In genomic region chr22:19766506-19767426, GRCh38 we compare ENCODE assay signal across 2 cellular contexts.
TF ChIP-seq lines count a peak whose summit lies in the region.

No MANE protein-coding gene starts in this region.

TF ChIP-seq in SK-N-SH, 30 proteins besides CTCF, POLR2A, EP300 and RAD21:
- TF ChIP-seq, protein P1, sequence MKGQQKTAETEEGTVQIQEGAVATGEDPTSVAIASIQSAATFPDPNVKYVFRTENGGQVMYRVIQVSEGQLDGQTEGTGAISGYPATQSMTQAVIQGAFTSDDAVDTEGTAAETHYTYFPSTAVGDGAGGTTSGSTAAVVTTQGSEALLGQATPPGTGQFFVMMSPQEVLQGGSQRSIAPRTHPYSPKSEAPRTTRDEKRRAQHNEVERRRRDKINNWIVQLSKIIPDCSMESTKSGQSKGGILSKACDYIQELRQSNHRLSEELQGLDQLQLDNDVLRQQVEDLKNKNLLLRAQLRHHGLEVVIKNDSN (IDR thresholded peaks at IDR 0.05; ENCODE audit: borderline replicate concordance, low read depth), result no peak
- no peak for TF ChIP-seq SIN3A (IDR thresholded peaks at IDR 0.05; ENCODE audit: borderline replicate concordance, low read depth, low read length)
- no peak for TF ChIP-seq MEF2A (IDR thresholded peaks at IDR 0.05; ENCODE audit: borderline replicate concordance, low read depth)
- no peak for TF ChIP-seq ZBTB33 (IDR thresholded peaks at IDR 0.05; ENCODE audit: borderline replicate concordance, low read depth)
- TF ChIP-seq GATA2 (CRISPR knock-in tag; IDR thresholded peaks at IDR 0.05), result no peak
- no peak for TF ChIP-seq SMC3 (IDR thresholded peaks at IDR 0.05; ENCODE audit: low read depth, low read length)
- TF ChIP-seq, protein P2, sequence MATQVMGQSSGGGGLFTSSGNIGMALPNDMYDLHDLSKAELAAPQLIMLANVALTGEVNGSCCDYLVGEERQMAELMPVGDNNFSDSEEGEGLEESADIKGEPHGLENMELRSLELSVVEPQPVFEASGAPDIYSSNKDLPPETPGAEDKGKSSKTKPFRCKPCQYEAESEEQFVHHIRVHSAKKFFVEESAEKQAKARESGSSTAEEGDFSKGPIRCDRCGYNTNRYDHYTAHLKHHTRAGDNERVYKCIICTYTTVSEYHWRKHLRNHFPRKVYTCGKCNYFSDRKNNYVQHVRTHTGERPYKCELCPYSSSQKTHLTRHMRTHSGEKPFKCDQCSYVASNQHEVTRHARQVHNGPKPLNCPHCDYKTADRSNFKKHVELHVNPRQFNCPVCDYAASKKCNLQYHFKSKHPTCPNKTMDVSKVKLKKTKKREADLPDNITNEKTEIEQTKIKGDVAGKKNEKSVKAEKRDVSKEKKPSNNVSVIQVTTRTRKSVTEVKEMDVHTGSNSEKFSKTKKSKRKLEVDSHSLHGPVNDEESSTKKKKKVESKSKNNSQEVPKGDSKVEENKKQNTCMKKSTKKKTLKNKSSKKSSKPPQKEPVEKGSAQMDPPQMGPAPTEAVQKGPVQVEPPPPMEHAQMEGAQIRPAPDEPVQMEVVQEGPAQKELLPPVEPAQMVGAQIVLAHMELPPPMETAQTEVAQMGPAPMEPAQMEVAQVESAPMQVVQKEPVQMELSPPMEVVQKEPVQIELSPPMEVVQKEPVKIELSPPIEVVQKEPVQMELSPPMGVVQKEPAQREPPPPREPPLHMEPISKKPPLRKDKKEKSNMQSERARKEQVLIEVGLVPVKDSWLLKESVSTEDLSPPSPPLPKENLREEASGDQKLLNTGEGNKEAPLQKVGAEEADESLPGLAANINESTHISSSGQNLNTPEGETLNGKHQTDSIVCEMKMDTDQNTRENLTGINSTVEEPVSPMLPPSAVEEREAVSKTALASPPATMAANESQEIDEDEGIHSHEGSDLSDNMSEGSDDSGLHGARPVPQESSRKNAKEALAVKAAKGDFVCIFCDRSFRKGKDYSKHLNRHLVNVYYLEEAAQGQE (IDR thresholded peaks at IDR 0.05; ENCODE audit: low read depth, low read length), result no peak
- no peak for TF ChIP-seq GABPA (IDR thresholded peaks at IDR 0.05; ENCODE audit: low read depth)

TF ChIP-seq in K562, 482 proteins besides CTCF, POLR2A, EP300 and RAD21 (continues in another document):
- TF ChIP-seq BCOR (IDR thresholded peaks at IDR 0.05) (no peak; the same call in 1 of the 2 replicates), TFE3 (CRISPR knock-in tag; IDR thresholded peaks at IDR 0.05) (no peak), HMG20B (CRISPR knock-in tag; IDR thresholded peaks at IDR 0.05) (no peak), SMARCE1 (IDR thresholded peaks at IDR 0.05) (0 out of 2 replicates have a peak, but pooled peaks have one; percentile 47), KLF16 (IDR thresholded peaks at IDR 0.05) (no peak), GATAD2A (IDR thresholded peaks at IDR 0.05) (0 out of 2 replicates have a peak, but pooled peaks have one; percentile 10), PRDM10 (IDR thresholded peaks at IDR 0.05; ENCODE audit: partially characterized antibody) (no peak), GATA2 (CRISPR knock-in tag; IDR thresholded peaks at IDR 0.05) (no peak), ATF6 (CRISPR knock-in tag; IDR thresholded peaks at IDR 0.05) (no peak), SRSF7 (optimal IDR thresholded peaks at IDR 0.05; ENCODE audit: low read depth, low read length) (peak; percentile 32), NELFE (IDR thresholded peaks at IDR 0.05; ENCODE audit: insufficient read depth, insufficient read length) (no peak), KDM4B (IDR thresholded peaks at IDR 0.05; ENCODE audit: borderline replicate concordance in 2 of 2, low read depth in 1 of 2) (no peak), ZKSCAN8 (CRISPR knock-in tag; IDR thresholded peaks at IDR 0.05) (no peak), EWSR1 (IDR thresholded peaks at IDR 0.05; ENCODE audit: borderline replicate concordance, low read depth, partially characterized antibody) (no peak), PRMT5 (CRISPR knock-in tag; IDR thresholded peaks at IDR 0.05) (0 out of 2 replicates have a peak, but pooled peaks have one; percentile 11), ZNF282 (CRISPR knock-in tag; IDR thresholded peaks at IDR 0.05) (no peak), PHB2 (IDR thresholded peaks at IDR 0.05; ENCODE audit: low read depth) (no peak), CHD1 (IDR thresholded peaks at IDR 0.05; ENCODE audit: low read length) (peak; percentile 45), SRSF9 (IDR thresholded peaks at IDR 0.05; ENCODE audit: borderline replicate concordance, low read depth, low read length) (no peak), YY1 (IDR thresholded peaks at IDR 0.05; ENCODE audit: borderline replicate concordance in 1 of 3, control insufficient read depth in 1 of 3, extremely low read depth in 1 of 3, insufficient read depth in 3 of 3, insufficient read length in 1 of 3, insufficient replicate concordance in 2 of 3, low read depth in 1 of 3, low read length in 2 of 3) (peak in 1 of 3 experiments; percentile 17), NCOA1 (IDR thresholded peaks at IDR 0.05; ENCODE audit: low read depth) (0 out of 2 replicates have a peak, but pooled peaks have one; percentile 28)
- TF ChIP-seq, protein P3, sequence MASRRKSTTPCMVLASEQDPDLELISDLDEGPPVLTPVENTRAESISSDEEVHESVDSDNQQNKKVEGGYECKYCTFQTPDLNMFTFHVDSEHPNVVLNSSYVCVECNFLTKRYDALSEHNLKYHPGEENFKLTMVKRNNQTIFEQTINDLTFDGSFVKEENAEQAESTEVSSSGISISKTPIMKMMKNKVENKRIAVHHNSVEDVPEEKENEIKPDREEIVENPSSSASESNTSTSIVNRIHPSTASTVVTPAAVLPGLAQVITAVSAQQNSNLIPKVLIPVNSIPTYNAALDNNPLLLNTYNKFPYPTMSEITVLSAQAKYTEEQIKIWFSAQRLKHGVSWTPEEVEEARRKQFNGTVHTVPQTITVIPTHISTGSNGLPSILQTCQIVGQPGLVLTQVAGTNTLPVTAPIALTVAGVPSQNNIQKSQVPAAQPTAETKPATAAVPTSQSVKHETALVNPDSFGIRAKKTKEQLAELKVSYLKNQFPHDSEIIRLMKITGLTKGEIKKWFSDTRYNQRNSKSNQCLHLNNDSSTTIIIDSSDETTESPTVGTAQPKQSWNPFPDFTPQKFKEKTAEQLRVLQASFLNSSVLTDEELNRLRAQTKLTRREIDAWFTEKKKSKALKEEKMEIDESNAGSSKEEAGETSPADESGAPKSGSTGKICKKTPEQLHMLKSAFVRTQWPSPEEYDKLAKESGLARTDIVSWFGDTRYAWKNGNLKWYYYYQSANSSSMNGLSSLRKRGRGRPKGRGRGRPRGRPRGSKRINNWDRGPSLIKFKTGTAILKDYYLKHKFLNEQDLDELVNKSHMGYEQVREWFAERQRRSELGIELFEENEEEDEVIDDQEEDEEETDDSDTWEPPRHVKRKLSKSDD (conservative IDR thresholded peaks at IDR 0.05; ENCODE audit: low read length), result no peak
- TF ChIP-seq, protein P4, sequence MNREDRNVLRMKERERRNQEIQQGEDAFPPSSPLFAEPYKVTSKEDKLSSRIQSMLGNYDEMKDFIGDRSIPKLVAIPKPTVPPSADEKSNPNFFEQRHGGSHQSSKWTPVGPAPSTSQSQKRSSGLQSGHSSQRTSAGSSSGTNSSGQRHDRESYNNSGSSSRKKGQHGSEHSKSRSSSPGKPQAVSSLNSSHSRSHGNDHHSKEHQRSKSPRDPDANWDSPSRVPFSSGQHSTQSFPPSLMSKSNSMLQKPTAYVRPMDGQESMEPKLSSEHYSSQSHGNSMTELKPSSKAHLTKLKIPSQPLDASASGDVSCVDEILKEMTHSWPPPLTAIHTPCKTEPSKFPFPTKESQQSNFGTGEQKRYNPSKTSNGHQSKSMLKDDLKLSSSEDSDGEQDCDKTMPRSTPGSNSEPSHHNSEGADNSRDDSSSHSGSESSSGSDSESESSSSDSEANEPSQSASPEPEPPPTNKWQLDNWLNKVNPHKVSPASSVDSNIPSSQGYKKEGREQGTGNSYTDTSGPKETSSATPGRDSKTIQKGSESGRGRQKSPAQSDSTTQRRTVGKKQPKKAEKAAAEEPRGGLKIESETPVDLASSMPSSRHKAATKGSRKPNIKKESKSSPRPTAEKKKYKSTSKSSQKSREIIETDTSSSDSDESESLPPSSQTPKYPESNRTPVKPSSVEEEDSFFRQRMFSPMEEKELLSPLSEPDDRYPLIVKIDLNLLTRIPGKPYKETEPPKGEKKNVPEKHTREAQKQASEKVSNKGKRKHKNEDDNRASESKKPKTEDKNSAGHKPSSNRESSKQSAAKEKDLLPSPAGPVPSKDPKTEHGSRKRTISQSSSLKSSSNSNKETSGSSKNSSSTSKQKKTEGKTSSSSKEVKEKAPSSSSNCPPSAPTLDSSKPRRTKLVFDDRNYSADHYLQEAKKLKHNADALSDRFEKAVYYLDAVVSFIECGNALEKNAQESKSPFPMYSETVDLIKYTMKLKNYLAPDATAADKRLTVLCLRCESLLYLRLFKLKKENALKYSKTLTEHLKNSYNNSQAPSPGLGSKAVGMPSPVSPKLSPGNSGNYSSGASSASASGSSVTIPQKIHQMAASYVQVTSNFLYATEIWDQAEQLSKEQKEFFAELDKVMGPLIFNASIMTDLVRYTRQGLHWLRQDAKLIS (CRISPR knock-in tag; IDR thresholded peaks at IDR 0.05), result no peak
- TF ChIP-seq, protein P5, sequence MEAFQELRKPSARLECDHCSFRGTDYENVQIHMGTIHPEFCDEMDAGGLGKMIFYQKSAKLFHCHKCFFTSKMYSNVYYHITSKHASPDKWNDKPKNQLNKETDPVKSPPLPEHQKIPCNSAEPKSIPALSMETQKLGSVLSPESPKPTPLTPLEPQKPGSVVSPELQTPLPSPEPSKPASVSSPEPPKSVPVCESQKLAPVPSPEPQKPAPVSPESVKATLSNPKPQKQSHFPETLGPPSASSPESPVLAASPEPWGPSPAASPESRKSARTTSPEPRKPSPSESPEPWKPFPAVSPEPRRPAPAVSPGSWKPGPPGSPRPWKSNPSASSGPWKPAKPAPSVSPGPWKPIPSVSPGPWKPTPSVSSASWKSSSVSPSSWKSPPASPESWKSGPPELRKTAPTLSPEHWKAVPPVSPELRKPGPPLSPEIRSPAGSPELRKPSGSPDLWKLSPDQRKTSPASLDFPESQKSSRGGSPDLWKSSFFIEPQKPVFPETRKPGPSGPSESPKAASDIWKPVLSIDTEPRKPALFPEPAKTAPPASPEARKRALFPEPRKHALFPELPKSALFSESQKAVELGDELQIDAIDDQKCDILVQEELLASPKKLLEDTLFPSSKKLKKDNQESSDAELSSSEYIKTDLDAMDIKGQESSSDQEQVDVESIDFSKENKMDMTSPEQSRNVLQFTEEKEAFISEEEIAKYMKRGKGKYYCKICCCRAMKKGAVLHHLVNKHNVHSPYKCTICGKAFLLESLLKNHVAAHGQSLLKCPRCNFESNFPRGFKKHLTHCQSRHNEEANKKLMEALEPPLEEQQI (IDR thresholded peaks at IDR 0.05), result no peak
- TF ChIP-seq, protein P6, sequence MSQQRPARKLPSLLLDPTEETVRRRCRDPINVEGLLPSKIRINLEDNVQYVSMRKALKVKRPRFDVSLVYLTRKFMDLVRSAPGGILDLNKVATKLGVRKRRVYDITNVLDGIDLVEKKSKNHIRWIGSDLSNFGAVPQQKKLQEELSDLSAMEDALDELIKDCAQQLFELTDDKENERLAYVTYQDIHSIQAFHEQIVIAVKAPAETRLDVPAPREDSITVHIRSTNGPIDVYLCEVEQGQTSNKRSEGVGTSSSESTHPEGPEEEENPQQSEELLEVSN (IDR thresholded peaks at IDR 0.05; ENCODE audit: borderline replicate concordance in 1 of 2, extremely low read depth in 1 of 2, insufficient read depth in 1 of 2, insufficient read length in 1 of 2, low read depth in 1 of 2, low read length in 1 of 2, poor library complexity in 1 of 2, severe bottlenecking in 1 of 2), result peak in 1 of 2 experiments; percentile 30
